Comparison of ENCODE assay signal across 6 cellular contexts in the genomic region with DNA sequence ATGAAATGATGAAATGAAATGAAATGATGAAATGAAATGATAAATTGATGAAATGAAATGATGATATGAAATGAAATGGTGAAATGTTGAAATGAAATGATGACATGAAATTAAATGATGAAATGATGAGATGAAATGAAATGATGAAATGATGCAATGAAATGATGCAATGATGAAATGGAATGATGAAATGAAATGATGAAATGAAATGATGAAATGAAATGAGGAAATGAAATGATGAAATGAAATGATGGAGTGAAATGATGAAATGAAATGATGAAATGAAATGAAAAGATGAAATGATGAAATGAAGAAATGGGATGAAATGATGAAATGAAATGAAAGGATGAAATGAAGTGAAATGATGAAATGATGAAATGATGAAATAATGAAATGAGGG.
DNase-seq lines count a peak whose midpoint lies in the region; ATAC-seq, FAIRE-seq and TF ChIP-seq lines count a peak whose summit lies in the region.
"Not testable (repeated sequence)": the region's sequence is repeated elsewhere in the genome, so short reads cannot be mapped to it uniquely, and the experiment has no call there.

No MANE protein-coding gene starts in this region.

- FAIRE-seq in A549 (lab: Jason Lieb, UNC) = peak; percentile 18
- FAIRE-seq in HepG2 (lab: Jason Lieb, UNC) = peak; percentile 30

- H3K4me1 ChIP-seq in A549; HEK293 (ENCODE audit: control insufficient read depth, insufficient read depth, low read length); HepG2 (ENCODE audit: insufficient read depth, low read length): not testable (repeated sequence)

- H3K9me3 ChIP-seq in A549; HEK293 (ENCODE audit: control insufficient read depth, insufficient read depth, low read depth, low read length); HepG2 (ENCODE audit: low read length): not testable (repeated sequence)

- H3K79me2 ChIP-seq in HepG2 (ENCODE audit: insufficient read depth, low read length) = not testable (repeated sequence)

- in situ Hi-C loops in HepG2 (cut with HindIII; ENCODE audit: extremely low pct_ligation_motif_present, low pct_unique_long_range_greater_than_20kb) = not testable (repeated sequence)

- BruUV-seq in HepG2 (replicated peaks; lab: Mats Ljungman, UMichigan) = not testable (repeated sequence)

- H3K27me3 Mint-ChIP-seq in activated naive CD8-positive, alpha-beta T cell treated with anti-CD3 and anti-CD28 coated beads for 36 hours; endothelial cell (ENCODE audit: unreplicated experiment); glutamatergic neuron (ENCODE audit: unreplicated experiment): not testable (repeated sequence)

- intact Hi-C loops in HepG2 (cut with micrococcal nuclease; ENCODE audit: unreplicated experiment) = not testable (repeated sequence)

- TF ChIP-seq RAD21 in A549 (conservative IDR thresholded peaks at IDR 0.05 in 1 of 2, IDR thresholded peaks at IDR 0.05 in 1 of 2); HepG2 (CRISPR knock-in tag; IDR thresholded peaks at IDR 0.05): not testable (repeated sequence)

- H3K36me3 ChIP-seq in HEK293 (ENCODE audit: control insufficient read depth in 2 of 2, insufficient read depth in 1 of 2, low read length in 2 of 2); HepG2 (replicated peaks in 1 of 2; ENCODE audit: control insufficient read depth in 1 of 2, insufficient read depth in 2 of 2, low read length in 2 of 2): not testable (repeated sequence)

- not testable (repeated sequence) for ATAC-seq in A549, HepG2

- not testable (repeated sequence) for TF ChIP-seq CTCF in A549 (IDR thresholded peaks at IDR 0.05); HEK293 (tag by site-specific recombination; IDR thresholded peaks at IDR 0.05); endothelial cell (IDR thresholded peaks at IDR 0.05; ENCODE audit: unreplicated experiment); glutamatergic neuron (IDR thresholded peaks at IDR 0.05; ENCODE audit: partially characterized antibody, unreplicated experiment); HepG2 (CRISPR knock-in tag; IDR thresholded peaks at IDR 0.05)

- POLR2A ChIA-PET in A549 (lab: Yijun Ruan, JAX); HEK293 (lab: Yijun Ruan, JAX); HepG2 (lab: Yijun Ruan, JAX): not testable (repeated sequence)

- H2AFZ ChIP-seq in HepG2 (ENCODE audit: low read length) = not testable (repeated sequence)

- H3K4me1 Mint-ChIP-seq in activated naive CD8-positive, alpha-beta T cell treated with anti-CD3 and anti-CD28 coated beads for 36 hours; endothelial cell (ENCODE audit: unreplicated experiment); glutamatergic neuron (ENCODE audit: low read depth, unreplicated experiment): not testable (repeated sequence)

- H3K9me3 Mint-ChIP-seq in activated naive CD8-positive, alpha-beta T cell treated with anti-CD3 and anti-CD28 coated beads for 36 hours = not testable (repeated sequence)
- H3K9me3 Mint-ChIP-seq in endothelial cell (ENCODE audit: unreplicated experiment) = peaks cover 22% of the 10 kb centered on the region
- H3K9me3 Mint-ChIP-seq in glutamatergic neuron (ENCODE audit: unreplicated experiment) = peaks cover 18% of the 10 kb centered on the region

- not testable (repeated sequence) for TF ChIP-seq EP300 in A549 (IDR thresholded peaks at IDR 0.05); HepG2 (IDR thresholded peaks at IDR 0.05; ENCODE audit: low read depth in 2 of 2, low read length in 2 of 2); HepG2 (CRISPR knock-in tag; IDR thresholded peaks at IDR 0.05; ENCODE audit: borderline replicate concordance)

- not testable (repeated sequence) for H3K27ac ChIP-seq in A549; HEK293 (ENCODE audit: extremely low read depth, low read depth, low read length); HepG2 (ENCODE audit: extremely low read length, insufficient read depth, low read length)

- CTCF ChIA-PET in A549 (lab: Yijun Ruan, JAX); HEK293 (lab: Yijun Ruan, JAX); HepG2 (lab: Yijun Ruan, JAX; ENCODE audit: low intra/inter-chr PET ratio, low total read pairs): not testable (repeated sequence)

- peak overlapping the region; percentile 3 for H3K27ac Mint-ChIP-seq in activated naive CD8-positive, alpha-beta T cell treated with anti-CD3 and anti-CD28 coated beads for 36 hours
- H3K27ac Mint-ChIP-seq in endothelial cell (ENCODE audit: unreplicated experiment) (peak overlapping the region; percentile 1), glutamatergic neuron (ENCODE audit: unreplicated experiment) (peak overlapping the region; percentile 22)

- DNase-seq in A549 (ENCODE audit: low read depth in 1 of 2, low spot score in 1 of 2); activated naive CD8-positive, alpha-beta T cell treated with anti-CD3 and anti-CD28 coated beads for 36 hours; endothelial cell (ENCODE audit: low spot score); glutamatergic neuron; HepG2 (ENCODE audit: low spot score): not testable (repeated sequence)

- H3K36me3 Mint-ChIP-seq in activated naive CD8-positive, alpha-beta T cell treated with anti-CD3 and anti-CD28 coated beads for 36 hours; endothelial cell (ENCODE audit: low read depth, unreplicated experiment); glutamatergic neuron (ENCODE audit: unreplicated experiment): not testable (repeated sequence)

- H3K9ac ChIP-seq in HepG2 (ENCODE audit: insufficient read depth, low read depth, low read length) = not testable (repeated sequence)

- H3K4me3 Mint-ChIP-seq in activated naive CD8-positive, alpha-beta T cell treated with anti-CD3 and anti-CD28 coated beads for 36 hours; glutamatergic neuron (ENCODE audit: unreplicated experiment): not testable (repeated sequence)
- peak overlapping the region; percentile 6 for H3K4me3 Mint-ChIP-seq in endothelial cell (ENCODE audit: unreplicated experiment)

- H3K27me3 ChIP-seq in HepG2 (ENCODE audit: control insufficient read depth in 1 of 2, insufficient read depth in 2 of 2, low read length in 2 of 2) = not testable (repeated sequence)

- H3K4me3 ChIP-seq in A549; HEK293 (ENCODE audit: low read depth, low read length); HepG2 (replicated peaks in 1 of 3; ENCODE audit: insufficient read depth in 1 of 3, low read depth in 2 of 3, low read length in 3 of 3): not testable (repeated sequence)

- TF ChIP-seq POLR2A in A549 (IDR thresholded peaks at IDR 0.05; ENCODE audit: low read length); HepG2 (IDR thresholded peaks at IDR 0.05; ENCODE audit: insufficient read depth in 1 of 2, low read depth in 2 of 2, low read length in 2 of 2): not testable (repeated sequence)

- H3K4me2 ChIP-seq in A549; HepG2 (ENCODE audit: low read depth, low read length): not testable (repeated sequence)

- H4K20me1 ChIP-seq in HepG2 (ENCODE audit: insufficient read depth, low read length) = not testable (repeated sequence)

TF ChIP-seq in HEK293, 187 proteins besides CTCF, POLR2A, EP300 and RAD21:
- 0 out of 2 replicates have a peak, but pooled peaks have one; percentile 24 for TF ChIP-seq ZBTB21 (tag by site-specific recombination; IDR thresholded peaks at IDR 0.05)
- TF ChIP-seq, protein P1, sequence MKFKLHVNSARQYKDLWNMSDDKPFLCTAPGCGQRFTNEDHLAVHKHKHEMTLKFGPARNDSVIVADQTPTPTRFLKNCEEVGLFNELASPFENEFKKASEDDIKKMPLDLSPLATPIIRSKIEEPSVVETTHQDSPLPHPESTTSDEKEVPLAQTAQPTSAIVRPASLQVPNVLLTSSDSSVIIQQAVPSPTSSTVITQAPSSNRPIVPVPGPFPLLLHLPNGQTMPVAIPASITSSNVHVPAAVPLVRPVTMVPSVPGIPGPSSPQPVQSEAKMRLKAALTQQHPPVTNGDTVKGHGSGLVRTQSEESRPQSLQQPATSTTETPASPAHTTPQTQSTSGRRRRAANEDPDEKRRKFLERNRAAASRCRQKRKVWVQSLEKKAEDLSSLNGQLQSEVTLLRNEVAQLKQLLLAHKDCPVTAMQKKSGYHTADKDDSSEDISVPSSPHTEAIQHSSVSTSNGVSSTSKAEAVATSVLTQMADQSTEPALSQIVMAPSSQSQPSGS (tag by site-specific recombination; IDR thresholded peaks at IDR 0.05; ENCODE audit: low read depth) = peak; percentile 84
TF ChIP-seq in HEK293: peak in this region for 2; not testable (repeated sequence) for 185.

TF ChIP-seq in HepG2, 621 proteins besides CTCF, POLR2A, EP300 and RAD21 (continues in another document):
- TF ChIP-seq FOXA1 (IDR thresholded peaks at IDR 0.05) = 0 out of 2 replicates have a peak, but pooled peaks have one; percentile 23
- not testable (repeated sequence) for TF ChIP-seq FOXA1, CREB1, SOX6, ATF7 (CRISPR knock-in tag; IDR thresholded peaks at IDR 0.05)
- peak; percentile 54; the same call in 1 of the 2 replicates for TF ChIP-seq CREB1 (IDR thresholded peaks at IDR 0.05)
- 0 out of 2 replicates have a peak, but pooled peaks have one; percentile 33 for TF ChIP-seq SOX6 (IDR thresholded peaks at IDR 0.05)
- TF ChIP-seq ATF7 (IDR thresholded peaks at IDR 0.05) = peak; percentile 99
- TF ChIP-seq, protein P2, sequence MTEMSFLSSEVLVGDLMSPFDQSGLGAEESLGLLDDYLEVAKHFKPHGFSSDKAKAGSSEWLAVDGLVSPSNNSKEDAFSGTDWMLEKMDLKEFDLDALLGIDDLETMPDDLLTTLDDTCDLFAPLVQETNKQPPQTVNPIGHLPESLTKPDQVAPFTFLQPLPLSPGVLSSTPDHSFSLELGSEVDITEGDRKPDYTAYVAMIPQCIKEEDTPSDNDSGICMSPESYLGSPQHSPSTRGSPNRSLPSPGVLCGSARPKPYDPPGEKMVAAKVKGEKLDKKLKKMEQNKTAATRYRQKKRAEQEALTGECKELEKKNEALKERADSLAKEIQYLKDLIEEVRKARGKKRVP (CRISPR knock-in tag; IDR thresholded peaks at IDR 0.05) = peak in 1 of 2 experiments; percentile 52; a peak in 1 of 4 replicates
